24 cellular contexts compared by ENCODE assay signal in the genomic region with DNA sequence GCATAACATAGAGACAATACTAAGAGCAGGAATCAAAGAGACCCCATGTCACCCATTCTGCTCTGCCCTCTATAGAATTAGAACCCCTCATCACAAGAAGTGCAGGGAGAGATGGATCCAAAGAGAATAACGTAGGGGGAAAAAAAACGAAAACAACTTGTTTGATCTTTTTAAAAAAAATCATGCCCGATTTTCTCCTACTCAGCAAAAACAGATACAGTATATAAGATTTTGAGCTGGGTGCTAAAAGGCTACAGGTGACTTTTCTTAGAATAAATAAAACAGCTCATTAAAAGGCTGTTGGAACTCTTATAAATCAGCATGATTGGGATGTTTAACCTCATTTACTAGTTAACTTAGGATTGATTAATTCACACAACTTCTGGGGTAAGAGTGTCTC.
"Had no signal": no experiment of that assay in that cellular context is flagged by ENCODE, and none has a peak within 500 bp of the region (broad histone marks: within the 10 kb centered on the region; RNA-seq: fewer than 3 reads in every experiment).

No MANE protein-coding gene starts in this region.

- H3K9me3 ChIP-seq: breast epithelium had no signal

- H3K27me3 Mint-ChIP-seq: activated B cell treated with CpG ODN at 0.5 μM for 24 hours; activated CD4-positive, alpha-beta T cell treated with anti-CD3 and anti-CD28 coated beads, Interleukin-2, amount 10 ng/mL, durations not matched to agents 24 days and 14 days; activated CD8-positive, alpha-beta memory T cell treated with anti-CD3 and anti-CD28 coated beads, Interleukin-2, amount 10 ng/mL, durations not matched to agents 7 days and 5 days; activated naive CD4-positive, alpha-beta T cell treated with anti-CD3 and anti-CD28 coated beads, Interleukin-2, amount 10 ng/mL, durations not matched to agents 7 days and 5 days; T-helper 17 cell had no signal

- H3K9me3 Mint-ChIP-seq: activated B cell treated with CpG ODN at 0.5 μM for 24 hours; activated CD4-positive, alpha-beta T cell treated with anti-CD3 and anti-CD28 coated beads, Interleukin-2, amount 10 ng/mL, durations not matched to agents 24 days and 14 days; activated naive CD4-positive, alpha-beta T cell treated with anti-CD3 and anti-CD28 coated beads, Interleukin-2, amount 10 ng/mL, durations not matched to agents 7 days and 5 days; activated T-cell treated with anti-CD3 and anti-CD28 coated beads, Interleukin-2, amount 50 U/mL, for 4 hours; activated T-helper 2 cell treated with anti-CD3 and anti-CD28 coated beads, Interferon-gamma antibody, Interleukin-2, Interleukin-4, amounts not matched to agents 10 μg/mL and 5 μg/mL and 100 μg/mL, durations not matched to agents 14 hours and 24 hours and 36 hours had no signal

- H3K4me1 Mint-ChIP-seq: activated naive CD4-positive, alpha-beta T cell treated with anti-CD3 and anti-CD28 coated beads, Interleukin-2, amount 10 ng/mL, durations not matched to agents 7 days and 5 days had no signal

- H3K4me3 ChIP-seq: breast epithelium had no signal

- DNase-seq: activated B cell treated with CpG ODN at 0.5 μM for 24 hours; activated CD4-positive, alpha-beta T cell treated with anti-CD3 and anti-CD28 coated beads for 1 hour; activated CD4-positive, alpha-beta T cell treated with anti-CD3 and anti-CD28 coated beads, Interleukin-2, amount 10 ng/mL, durations not matched to agents 24 days and 14 days; activated CD4-positive, alpha-beta T cell treated with anti-CD3 and anti-CD28 coated beads, Interleukin-2, amount 50 U/mL, for 48 hours; activated CD8-positive, alpha-beta memory T cell treated with anti-CD3 and anti-CD28 coated beads, Interleukin-2, amount 10 ng/mL, durations not matched to agents 7 days and 5 days; activated gamma-delta T cell treated with Interleukin-2 at 50 U/mL for 16 hours; activated naive CD4-positive, alpha-beta T cell treated with anti-CD3 and anti-CD28 coated beads, Interleukin-2, amount 10 ng/mL, durations not matched to agents 7 days and 5 days; activated T-cell treated with anti-CD3 and anti-CD28 coated beads, Interleukin-2, amount 50 U/mL, for 4 hours; aorta; caudate nucleus; KG1; NCI-H1092; NCI-H2171; NCI-H2227 treated with DMSO at 0.1 percent for 48 hours; NCI-H510A; NCI-H526 treated with DMSO at 0.1 percent for 48 hours; NK-92 treated with Interleukin-12 subunit alpha and Interleukin-12 subunit beta, amount 100 ng/mL, for 24 hours; PC-3; SIG-M5; T-helper 17 cell; T-helper 9 cell had no signal

- ATAC-seq: activated CD8-positive, alpha-beta memory T cell treated with anti-CD3 and anti-CD28 coated beads, Interleukin-2, amount 10 ng/mL, durations not matched to agents 7 days and 5 days; activated T-cell treated with anti-CD3 and anti-CD28 coated beads, Interleukin-2, amount 50 U/mL, for 4 hours; PC-3; T-helper 17 cell had no signal

- H3K4me3 Mint-ChIP-seq: activated B cell treated with CpG ODN at 0.5 μM for 24 hours; activated CD4-positive, alpha-beta T cell treated with anti-CD3 and anti-CD28 coated beads, Interleukin-2, amount 10 ng/mL, durations not matched to agents 24 days and 14 days; activated CD8-positive, alpha-beta memory T cell treated with anti-CD3 and anti-CD28 coated beads, Interleukin-2, amount 10 ng/mL, durations not matched to agents 7 days and 5 days; activated naive CD4-positive, alpha-beta T cell treated with anti-CD3 and anti-CD28 coated beads, Interleukin-2, amount 10 ng/mL, durations not matched to agents 7 days and 5 days; activated T-cell treated with anti-CD3 and anti-CD28 coated beads, Interleukin-2, amount 50 U/mL, for 4 hours; T-helper 17 cell had no signal

- H3K27ac ChIP-seq: breast epithelium had no signal

- H3K27me3 ChIP-seq: breast epithelium had no signal

- H3K27ac Mint-ChIP-seq: activated B cell treated with CpG ODN at 0.5 μM for 24 hours; activated CD4-positive, alpha-beta T cell treated with anti-CD3 and anti-CD28 coated beads, Interleukin-2, amount 10 ng/mL, durations not matched to agents 24 days and 14 days; activated CD8-positive, alpha-beta memory T cell treated with anti-CD3 and anti-CD28 coated beads, Interleukin-2, amount 10 ng/mL, durations not matched to agents 7 days and 5 days; activated naive CD4-positive, alpha-beta T cell treated with anti-CD3 and anti-CD28 coated beads, Interleukin-2, amount 10 ng/mL, durations not matched to agents 7 days and 5 days; activated T-helper 2 cell treated with anti-CD3 and anti-CD28 coated beads, Interferon-gamma antibody, Interleukin-2, Interleukin-4, amounts not matched to agents 10 μg/mL and 5 μg/mL and 100 μg/mL, durations not matched to agents 14 hours and 24 hours and 36 hours; T-helper 17 cell had no signal

- H3K36me3 ChIP-seq: breast epithelium had no signal

- FAIRE-seq: RCC 7860 had no signal
